In genomic region chr3:186786810-186787375, GRCh38 we compare ENCODE assay signal across 9 cellular contexts. TPM values are rescaled to one million over a fixed set of nuclear protein-coding genes. Genes with fewer than 3 reads are reported as not detected.
A peak's percentile ranks its signal among the peaks of the same experiment; 100 is the strongest.
DNase-seq lines count a peak whose midpoint lies in the region; ATAC-seq and TF ChIP-seq lines count a peak whose summit lies in the region.
"Had no signal": no experiment of that assay in that cellular context is flagged by ENCODE, and none has a peak within 500 bp of the region (broad histone marks: within the 10 kb centered on the region; RNA-seq: fewer than 3 reads in every experiment).

No MANE protein-coding gene starts in this region.

- H2BK20ac ChIP-seq in IMR-90 (ENCODE audit: low read depth, low read length) = no peak overlapping the region

- peaks cover 4 to 33% of the 10 kb centered on the region in 2 experiments for H3K79me1 ChIP-seq in IMR-90 (ENCODE audit: low read depth in 1 of 2, low read length in 2 of 2)

- H3K36me3 ChIP-seq in CD8-positive, alpha-beta T cell (ENCODE audit: insufficient read depth, low read length) = peaks cover 61% of the 10 kb centered on the region
- H3K36me3 ChIP-seq in IMR-90 (ENCODE audit: control insufficient read depth, insufficient read depth, low read length) = peaks cover 49% of the 10 kb centered on the region
- peaks cover 58% of the 10 kb centered on the region for H3K36me3 ChIP-seq in mammary epithelial cell (ENCODE audit: insufficient read depth, low read length)
- H3K36me3 ChIP-seq in tibial artery = peaks cover 56 to 70% (median 65%) of the 10 kb centered on the region in 3 donors
- H3K36me3 ChIP-seq in WERI-Rb-1 = peaks cover 80% of the 10 kb centered on the region

- H3K9ac ChIP-seq in IMR-90 (ENCODE audit: low read depth, low read length) (no peak overlapping the region; the same call in 1 of the 2 replicates), mammary epithelial cell (ENCODE audit: insufficient read depth, low read length) (peak overlapping the region; percentile 50)

- H3K4me2 ChIP-seq in IMR-90 (ENCODE audit: low read depth, low read length) = peak overlapping the region; percentile 11; the same call in 1 of the 2 replicates
- peak overlapping the region; percentile 86 for H3K4me2 ChIP-seq in mammary epithelial cell (ENCODE audit: insufficient read depth, low read depth, low read length)

- H3K27me3 ChIP-seq in CD8-positive, alpha-beta T cell (ENCODE audit: insufficient read depth, low read length) = no peaks in the 10 kb centered on the region
- no peaks in the 10 kb centered on the region for H3K27me3 ChIP-seq in IMR-90 (ENCODE audit: control insufficient read depth, insufficient read depth, low read length)
- H3K27me3 ChIP-seq in mammary epithelial cell (ENCODE audit: insufficient read depth, low read length) = no peaks in the 10 kb centered on the region
- no peaks in the 10 kb centered on the region for H3K27me3 ChIP-seq in tibial artery
- no peaks in the 10 kb centered on the region for H3K27me3 ChIP-seq in WERI-Rb-1 (ENCODE audit: insufficient read depth, low read depth, severe bottlenecking)

- no peak overlapping the region for H4K5ac ChIP-seq in IMR-90 (ENCODE audit: low read depth, low read length)

- H2AFZ ChIP-seq in IMR-90 (replicated peaks; ENCODE audit: low read length, poor library complexity) = no peak overlapping the region
- H2AFZ ChIP-seq in mammary epithelial cell (ENCODE audit: low read depth, low read length) = no peak overlapping the region

- H3K4me1 ChIP-seq in CD8-positive, alpha-beta T cell (ENCODE audit: insufficient read depth, low read length) = peaks cover 48% of the 10 kb centered on the region
- no peaks in the 10 kb centered on the region; the same call in 1 of the 2 replicates for H3K4me1 ChIP-seq in IMR-90 (ENCODE audit: control insufficient read depth, insufficient read depth, low read length)
- H3K4me1 ChIP-seq in mammary epithelial cell (ENCODE audit: insufficient read depth, low read length) = peaks cover 22% of the 10 kb centered on the region
- H3K4me1 ChIP-seq in tibial artery = peaks cover 0 to 51% (median 33%) of the 10 kb centered on the region in 4 donors

- intact Hi-C loops in CD8-positive, alpha-beta T cell (cut with DNase I, micrococcal nuclease) = no loop called here
- intact Hi-C loops in IMR-90 (cut with micrococcal nuclease) = loop anchor here (10.0 kb wide), 2 partner anchors 212 to 682 kb away; partner anchors contain the start of genes DNAJB11 and ETV5
- intact Hi-C loops in mammary epithelial cell (cut with micrococcal nuclease) = loop anchor here (10.0 kb wide), 1 partner anchor 682 kb away; the partner anchor contains the start of gene ETV5
- intact Hi-C loops in tibial artery (cut with DNase I; ENCODE audit: low total_unique reads) = no loop called here
- intact Hi-C loops in posterior vena cava (cut with DNase I) = no loop called here

- ATAC-seq in CD8-positive, alpha-beta T cell = no peak
- no peak for ATAC-seq in IMR-90 (ENCODE audit: low read depth)
- no peak for ATAC-seq in naive thymus-derived CD8-positive, alpha-beta T cell

- no peaks in the 10 kb centered on the region for H3K27me3 Mint-ChIP-seq in CD8-positive, alpha-beta T cell (ENCODE audit: low read depth)
- H3K27me3 Mint-ChIP-seq in naive thymus-derived CD8-positive, alpha-beta T cell = no peaks in the 10 kb centered on the region

- in situ Hi-C loops in IMR-90 (cut with MboI; ENCODE audit: low sequenced_read_pairs) = no loop called here
- in situ Hi-C loops in mammary epithelial cell (cut with MboI; ENCODE audit: low sequenced_read_pairs in 2 of 2) = loop anchor here in 1 of 2 donors (10.0 kb wide), 1 partner anchor 152 kb away; no protein-coding TSS in a partner anchor

- no peak for DNase-seq in CD8-positive, alpha-beta T cell
- DNase-seq in IMR-90 (no peak), mammary epithelial cell (no peak), NCI-H510A (lab: John Stamatoyannopoulos, UW) (no peak), tibial artery (no peak), WERI-Rb-1 (no peak), posterior vena cava (ENCODE audit: low spot score) (no peak)
- no peak for DNase-seq in naive thymus-derived CD8-positive, alpha-beta T cell

- H3K23ac ChIP-seq in IMR-90 (ENCODE audit: low read depth, low read length) = peak overlapping the region; percentile 56; the same call in 1 of the 2 replicates

- no peak overlapping the region for H3K4ac ChIP-seq in IMR-90 (ENCODE audit: low read depth, low read length)

- H2BK5ac ChIP-seq in IMR-90 (ENCODE audit: low read depth, low read length, poor library complexity, severe bottlenecking) = no peak overlapping the region

- peaks cover 84% of the 10 kb centered on the region for H3K36me3 Mint-ChIP-seq in CD8-positive, alpha-beta T cell
- peaks cover 43 to 81% (median 53%) of the 10 kb centered on the region in 3 donors for H3K36me3 Mint-ChIP-seq in naive thymus-derived CD8-positive, alpha-beta T cell

- H3K79me2 ChIP-seq in mammary epithelial cell (ENCODE audit: insufficient read depth, low read length) = peaks cover 64% of the 10 kb centered on the region

- H4K8ac ChIP-seq in IMR-90 (ENCODE audit: low read depth in 2 of 2, low read length in 2 of 2) = no peak overlapping the region

- no peaks in the 10 kb centered on the region for H3K9me3 ChIP-seq in CD8-positive, alpha-beta T cell (ENCODE audit: low read length)
- H3K9me3 ChIP-seq in IMR-90 (ENCODE audit: control insufficient read depth, insufficient read depth, low read length) (no peaks in the 10 kb centered on the region), mammary epithelial cell (replicated peaks; ENCODE audit: insufficient read depth, low read length) (no peaks in the 10 kb centered on the region), tibial artery (no peaks in the 10 kb centered on the region), WERI-Rb-1 (ENCODE audit: severe bottlenecking) (no peaks in the 10 kb centered on the region)

- H3K4me1 Mint-ChIP-seq in CD8-positive, alpha-beta T cell (ENCODE audit: low read depth) = peaks cover 69% of the 10 kb centered on the region
- H3K4me1 Mint-ChIP-seq in naive thymus-derived CD8-positive, alpha-beta T cell = peaks cover 35 to 75% (median 65%) of the 10 kb centered on the region in 4 donors

- no peak for TF ChIP-seq CTCF in CD8-positive, alpha-beta T cell (IDR thresholded peaks at IDR 0.05)
- TF ChIP-seq CTCF in IMR-90 (conservative IDR thresholded peaks at IDR 0.05; ENCODE audit: low read depth, low read length) (no peak), mammary epithelial cell (conservative IDR thresholded peaks at IDR 0.05 in 1 of 2, IDR thresholded peaks at IDR 0.05 in 1 of 2; ENCODE audit: extremely low read depth in 1 of 2, insufficient read depth in 1 of 2, low read depth in 1 of 2, low read length in 2 of 2) (no peak), tibial artery (IDR thresholded peaks at IDR 0.05) (no peak), WERI-Rb-1 (IDR thresholded peaks at IDR 0.05; ENCODE audit: low read depth, low read length) (no peak)

- H3K4me3 Mint-ChIP-seq in CD8-positive, alpha-beta T cell = peak overlapping the region; percentile 99
- peak overlapping the region; percentile 52 to 100 (median 98) for H3K4me3 Mint-ChIP-seq in naive thymus-derived CD8-positive, alpha-beta T cell

- H3K9me3 Mint-ChIP-seq in CD8-positive, alpha-beta T cell = no peaks in the 10 kb centered on the region
- peaks cover 0 to 4% (median 0%) of the 10 kb centered on the region in 9 donors for H3K9me3 Mint-ChIP-seq in naive thymus-derived CD8-positive, alpha-beta T cell

- H2AK5ac ChIP-seq in IMR-90 (ENCODE audit: low read depth, low read length) = no peak overlapping the region

- CTCF ChIA-PET in CD8-positive, alpha-beta T cell (lab: Charles Lee) = no interaction called here
- CTCF ChIA-PET in IMR-90 (lab: Yijun Ruan, JAX) (no interaction called here), mammary epithelial cell (lab: Charles Lee; ENCODE audit: low non-redundant PET) (no interaction called here)

- POLR2A ChIA-PET in CD8-positive, alpha-beta T cell (lab: Charles Lee) = no interaction called here
- POLR2A ChIA-PET in IMR-90 (lab: Charles Lee; ENCODE audit: unreplicated experiment) = no interaction called here
- POLR2A ChIA-PET in naive thymus-derived CD8-positive, alpha-beta T cell (lab: Charles Lee) = no interaction called here

- no peak overlapping the region; the same call in 1 of the 2 replicates for H3K14ac ChIP-seq in IMR-90 (replicated peaks; ENCODE audit: low read depth, low read length)

- H3K27ac Mint-ChIP-seq in CD8-positive, alpha-beta T cell = peak overlapping the region; percentile 82
- peak overlapping the region; percentile 21 to 100 (median 71) for H3K27ac Mint-ChIP-seq in naive thymus-derived CD8-positive, alpha-beta T cell

- BruUV-seq in IMR-90 (replicated peaks; lab: Mats Ljungman, UMichigan) (no TSS peak), mammary epithelial cell (replicated peaks; lab: Mats Ljungman, UMichigan) (no TSS peak)

- peaks cover 78% of the 10 kb centered on the region for H4K20me1 ChIP-seq in IMR-90 (ENCODE audit: insufficient read depth, low read length)
- peaks cover 54% of the 10 kb centered on the region for H4K20me1 ChIP-seq in mammary epithelial cell (ENCODE audit: insufficient read depth, low read length)

- no peak overlapping the region for H3K27ac ChIP-seq in CD8-positive, alpha-beta T cell (ENCODE audit: low read depth, low read length)
- no peak overlapping the region for H3K27ac ChIP-seq in IMR-90 (ENCODE audit: insufficient read depth, low read length)
- peak overlapping the region; percentile 50 for H3K27ac ChIP-seq in mammary epithelial cell (ENCODE audit: insufficient read depth, low read depth, low read length)
- no peak overlapping the region for H3K27ac ChIP-seq in tibial artery
- H3K27ac ChIP-seq in WERI-Rb-1 = no peak overlapping the region; the same call in 1 of the 2 replicates

- H3K18ac ChIP-seq in IMR-90 (ENCODE audit: low read depth, low read length) = no peak overlapping the region

- H3K9me1 ChIP-seq in IMR-90 (ENCODE audit: insufficient read depth, low read length) = no peaks in the 10 kb centered on the region

- no peak for TF ChIP-seq POLR2A in IMR-90 (IDR thresholded peaks at IDR 0.05; ENCODE audit: low read depth, low read length)

- dilution Hi-C loops in IMR-90 (cut with HindIII; ENCODE audit: low sequenced_read_pairs, unreplicated experiment) = no loop called here
- dilution Hi-C loops in mammary epithelial cell (cut with HindIII; ENCODE audit: low sequenced_read_pairs) = loop anchor here (10.0 kb wide), 1 partner anchor 222 kb away; the partner anchor contains the start of gene TBCCD1

- H2AK9ac ChIP-seq in IMR-90 (replicated peaks; ENCODE audit: low read depth, low read length, poor library complexity) = no peak overlapping the region

- no peak overlapping the region for H2BK120ac ChIP-seq in IMR-90 (ENCODE audit: low read depth, low read length)

- no peak overlapping the region for H4K91ac ChIP-seq in IMR-90 (ENCODE audit: insufficient read depth, low read depth, low read length)

- WGBS in IMR-90 (ENCODE audit: extremely low coverage in 2 of 2, insufficient read length in 1 of 2), 2 experiments = no CpG with 5 or more reads among the region's 5 CpGs
- WGBS in mammary epithelial cell (ENCODE audit: low coverage, missing lambda C conversion rate) = 46% methylated on average over 5 of the region's 5 CpGs

- no peak overlapping the region for H3K4me3 ChIP-seq in CD8-positive, alpha-beta T cell (ENCODE audit: low read depth, low read length)
- H3K4me3 ChIP-seq in IMR-90 (ENCODE audit: insufficient read depth, low read depth, low read length) (no peak overlapping the region), mammary epithelial cell (replicated peaks in 1 of 3; ENCODE audit: insufficient read depth in 1 of 3, low read depth in 2 of 3, low read length in 3 of 3) (peak overlapping the region; percentile 17 to 81 (median 77)), tibial artery (peak overlapping the region in 1 of 2 donors; percentile 81), WERI-Rb-1 (ENCODE audit: low read depth, low read length) (no peak overlapping the region)

- H3K56ac ChIP-seq in IMR-90 (ENCODE audit: extremely low read depth, insufficient read depth, low read length) = no peak overlapping the region

- no peak overlapping the region for H2BK15ac ChIP-seq in IMR-90 (ENCODE audit: low read depth, low read length)

- TF ChIP-seq RAD21 in IMR-90 (IDR thresholded peaks at IDR 0.05; ENCODE audit: low read length) = no peak

RNA-seq across cellular contexts. Expression of gene EIF4A2, which starts 3.5 kb away (rescaled TPM):
- 100 to 1,000 TPM; 934 to 978 TPM for total RNA-seq in CD8-positive, alpha-beta T cell
- total RNA-seq in IMR-90 (2012; rRNA removed) (310 and 449 TPM in 2 replicates), mammary epithelial cell (100 to 1,000 TPM; 291 to 441 TPM), posterior vena cava (100 to 1,000 TPM; 263 to 283 TPM)
- polyA plus RNA-seq in IMR-90 (2012; rRNA removed) (259 and 320 TPM in 2 replicates), mammary epithelial cell (161 TPM)
- 50.3 and 161 TPM in 2 replicates for polyA plus RNA-seq in IMR-90 (2012; cell fraction: cytosol; rRNA removed)
- polyA plus RNA-seq in IMR-90 (2012; cell fraction: nucleus; rRNA removed; ENCODE audit: low replicate concordance) = 69.0 and 691 TPM in 2 replicates
- polyA minus RNA-seq in mammary epithelial cell = 86.0 TPM
- total RNA-seq in naive thymus-derived CD8-positive, alpha-beta T cell = 100 to 1,000 TPM; 671 to 687 TPM
- polyA plus RNA-seq in naive thymus-derived CD8-positive, alpha-beta T cell = 100 to 1,000 TPM; 221 to 293 (median 226) TPM

RNA-seq across cellular contexts. Expression of gene RFC4, which starts 19.4 kb away (rescaled TPM):
- total RNA-seq in CD8-positive, alpha-beta T cell = 10 to 100 TPM; 12.7 to 13.9 TPM
- total RNA-seq in IMR-90 (2012; rRNA removed) (19.5 and 34.4 TPM in 2 replicates), mammary epithelial cell (10 to 100 TPM; 12.3 to 27.5 TPM), posterior vena cava (10 to 100 TPM; 10.9 to 12.4 TPM)
- polyA plus RNA-seq in IMR-90 (2012; rRNA removed) (21.2 and 27.9 TPM in 2 replicates), mammary epithelial cell (23.3 TPM)
- polyA plus RNA-seq in IMR-90 (2012; cell fraction: cytosol; rRNA removed) = 2.6 and 6.5 TPM in 2 replicates
- 4.0 and 15.8 TPM in 2 replicates for polyA plus RNA-seq in IMR-90 (2012; cell fraction: nucleus; rRNA removed; ENCODE audit: low replicate concordance)
- polyA minus RNA-seq in mammary epithelial cell = 25.0 TPM
- 10 to 100 TPM; 19.3 to 25.3 TPM for total RNA-seq in naive thymus-derived CD8-positive, alpha-beta T cell
- 10 to 100 TPM; 19.2 to 22.8 (median 21.4) TPM for polyA plus RNA-seq in naive thymus-derived CD8-positive, alpha-beta T cell

RNA-seq across cellular contexts. Expression of gene ADIPOQ, which starts 55.6 kb away (rescaled TPM):
- total RNA-seq in CD8-positive, alpha-beta T cell = not detected
- total RNA-seq in IMR-90 (2012; rRNA removed) (not detected in 2 replicates), mammary epithelial cell (not detected), posterior vena cava (1 to 10 TPM; 1.5 to 1.9 TPM)
- polyA plus RNA-seq in IMR-90 (2012; rRNA removed) (not detected in 2 replicates), mammary epithelial cell (not detected)
- polyA plus RNA-seq in IMR-90 (2012; cell fraction: cytosol; rRNA removed) = not detected in 2 replicates
- polyA plus RNA-seq in IMR-90 (2012; cell fraction: nucleus; rRNA removed; ENCODE audit: low replicate concordance) = not detected in 2 replicates
- polyA minus RNA-seq in mammary epithelial cell = not detected
- not detected for total RNA-seq in naive thymus-derived CD8-positive, alpha-beta T cell
- not detected for polyA plus RNA-seq in naive thymus-derived CD8-positive, alpha-beta T cell
- total RNA-seq: pulmonary artery endothelial cell had no signal

Comparison
In these comparisons a context has a peak if more than half of its experiments do, and no peak if none do; other contexts are left out.
1. H3K4me3 ChIP-seq: peak in mammary epithelial cell (3 of 3); none in CD8-positive, alpha-beta T cell (single experiment), IMR-90 (single experiment) and WERI-Rb-1 (single experiment).
2. intact Hi-C loops: an anchor here in IMR-90 (10.0 kb wide) and mammary epithelial cell (10.0 kb wide); none called in CD8-positive, alpha-beta T cell, tibial artery and posterior vena cava.